ENCODE assay signal across 7 cellular contexts in the genomic region with DNA sequence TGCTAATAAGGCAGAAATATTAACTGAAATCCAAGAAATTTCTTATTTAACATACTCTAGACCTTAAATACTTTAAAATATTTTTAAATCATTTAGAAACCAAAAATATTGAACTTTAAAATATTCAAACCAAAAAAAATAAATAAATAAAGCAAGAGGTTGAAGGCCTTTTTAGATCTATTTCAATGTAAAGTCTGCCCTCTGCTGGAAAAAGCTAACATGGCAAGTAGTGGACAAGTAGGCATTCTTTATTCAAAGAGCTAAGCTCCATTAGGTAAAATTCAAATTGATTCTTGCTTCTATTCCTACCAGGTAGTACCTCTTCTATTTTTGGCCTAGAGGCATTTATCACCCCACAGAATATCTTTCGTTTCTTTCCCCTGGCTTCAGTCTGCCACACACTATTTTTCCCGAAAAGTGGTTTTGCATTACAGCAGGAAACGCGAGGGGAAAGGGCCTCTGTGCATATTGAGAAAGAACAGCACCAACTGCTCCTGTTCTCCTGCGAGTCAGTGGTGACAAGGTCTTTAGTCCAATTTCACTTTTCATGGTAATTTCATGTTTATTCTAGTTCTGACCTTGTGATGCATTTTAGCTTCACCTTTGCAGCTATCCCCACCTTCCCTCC. TPM values are rescaled to one million over a fixed set of nuclear protein-coding genes. Genes with fewer than 3 reads are reported as not detected.
DNase-seq lines count a peak whose midpoint lies in the region; ATAC-seq, FAIRE-seq and TF ChIP-seq lines count a peak whose summit lies in the region.

No MANE protein-coding gene starts in this region.

- TF ChIP-seq RAD21 in GM12878 (IDR thresholded peaks at IDR 0.05; ENCODE audit: insufficient read depth, low read depth, low read length), result peak; percentile 77

- TF ChIP-seq EP300 in GM12878 (IDR thresholded peaks at IDR 0.05; ENCODE audit: borderline replicate concordance in 1 of 2, control insufficient read depth in 1 of 2, low read depth in 2 of 2, low read length in 2 of 2), result no peak

- no peak for FAIRE-seq in GM12878 (lab: Jason Lieb, UNC)
- FAIRE-seq in kidney (lab: Jason Lieb, UNC), result peak; percentile 99

- no peak overlapping the region for H2AFZ ChIP-seq in GM12878 (ENCODE audit: control insufficient read depth, low read depth, low read length)

- SMC1A ChIA-PET in GM12878 (lab: Charles Lee; ENCODE audit: uncharacterized antibody, unreplicated experiment), result interaction anchor here (0.7 to 8.5 kb wide), 30 partner anchors 9 to 1075 kb away, joined by 3 to 84 read pairs (median 4); partner anchors contain the start of gene IFIH1

- RAD21 ChIA-PET in GM12878 (lab: Charles Lee; ENCODE audit: unreplicated experiment), result interaction anchor here (0.6 to 5.5 kb wide), 25 partner anchors 9 to 186 kb away, joined by 3 to 79 read pairs (median 4); partner anchors contain the start of genes GCA, GCG and IFIH1

- ATAC-seq in GM21515 (IDR thresholded peaks at IDR 0.05; ENCODE audit: unreplicated experiment), result peak; percentile 66
- peak; percentile 76 for ATAC-seq in GM12878

- H4K20me1 ChIP-seq in GM12878 (ENCODE audit: control insufficient read depth, insufficient read depth), result no peaks in the 10 kb centered on the region

- BruUV-seq in GM12878 (replicated peaks; lab: Mats Ljungman, UMichigan), result no TSS peak

- in situ Hi-C loops in GM12878 (cut with MboI), result loop anchor here (5.0 kb wide), 2 partner anchors 76 to 146 kb away; partner anchors contain the start of gene GCG

- no peak overlapping the region for H3K4me2 ChIP-seq in GM12878 (ENCODE audit: control insufficient read depth, insufficient read depth)

- no peaks in the 10 kb centered on the region for H3K9me3 ChIP-seq in GM12878 (replicated peaks; ENCODE audit: control insufficient read depth, insufficient read depth, low read length)
- no peaks in the 10 kb centered on the region for H3K9me3 ChIP-seq in kidney (ENCODE audit: control insufficient read depth in 1 of 2, low read length in 2 of 2)

- H3K4me3 ChIP-seq in GM12878, result no peak overlapping the region
- no peak overlapping the region for H3K4me3 ChIP-seq in kidney (ENCODE audit: low read length in 2 of 2)

- H3K9ac ChIP-seq in GM12878 (ENCODE audit: control insufficient read depth, insufficient read depth, low read length) (no peak overlapping the region), kidney (ENCODE audit: low read length in 2 of 2) (no peak overlapping the region)

- H3K27me3 ChIP-seq in GM12878 (replicated peaks in 1 of 2; ENCODE audit: control insufficient read depth in 2 of 2, insufficient read depth in 2 of 2, low read length in 1 of 2), result no peaks in the 10 kb centered on the region

- DNase-seq in EL (peak; percentile 75), Kasumi-1 (lab: John Stamatoyannopoulos, UW) (peak; percentile 88 to 93), RWPE1 (ENCODE audit: low spot score) (peak; percentile 45), GM12878 (ENCODE audit: low read depth, low spot score) (no peak), kidney (no peak)
- DNase-seq in stimulated activated CD4-positive, alpha-beta T cell treated with anti-CD3 and anti-CD28 coated beads, Interleukin-4, amount 100 ng/mL, for 24 hours, result peak; percentile 75

- H3K4me1 ChIP-seq in GM12878 (ENCODE audit: control insufficient read depth, insufficient read depth, low read length) (no peaks in the 10 kb centered on the region), kidney (ENCODE audit: control insufficient read depth in 1 of 2, insufficient read depth in 1 of 2, low read depth in 1 of 2, low read length in 2 of 2) (no peaks in the 10 kb centered on the region)

- POLR2A ChIA-PET in RWPE1 (lab: Yijun Ruan, JAX; ENCODE audit: low non-redundant PET) (no interaction called here), GM12878 (lab: Charles Lee) (interaction anchor here (0.6 to 1.0 kb wide), 4 partner anchors 10 to 32 kb away, joined by 3 to 5 read pairs (median 4); partner anchors contain the start of gene IFIH1)

- H3K27ac ChIP-seq in RWPE1 (no peak overlapping the region), GM12878 (ENCODE audit: control insufficient read depth, insufficient read depth) (no peak overlapping the region), kidney (ENCODE audit: low read depth in 2 of 2, low read length in 2 of 2) (no peak overlapping the region)

- H3K79me2 ChIP-seq in GM12878 (ENCODE audit: control insufficient read depth, insufficient read depth, low read length), result no peaks in the 10 kb centered on the region

- no peak for TF ChIP-seq POLR2A in GM12878 (IDR thresholded peaks at IDR 0.05; ENCODE audit: low read depth, low read length)

- intact Hi-C loops in GM12878 (cut with micrococcal nuclease; ENCODE audit: unreplicated experiment) (loop anchor here (1.0 kb wide), 2 partner anchors 77 to 145 kb away; no protein-coding TSS in a partner anchor), kidney (cut with DNase I) (loop anchor here (5.0 kb wide), 1 partner anchor 76 kb away; no protein-coding TSS in a partner anchor)

- WGBS in GM12878 (ENCODE audit: insufficient coverage, insufficient replicate concordance, low lambda C conversion rate, missing lambda C conversion rate), result 58% methylated on average over 5 of the region's 5 CpGs

- CTCF ChIA-PET in RWPE1 (lab: Yijun Ruan, JAX), result interaction anchor here (0.7 to 4.1 kb wide), 5 partner anchors 15 to 294 kb away, joined by 3 to 57 read pairs (median 3); partner anchors contain the start of gene GCA
- CTCF ChIA-PET in GM12878 (lab: Yijun Ruan, JAX), result interaction anchor here (0.6 to 18.0 kb wide), 42 partner anchors 4 to 711 kb away, joined by 3 to 316 read pairs (median 5); partner anchors contain the start of genes GCA, GCG and IFIH1

- TF ChIP-seq CTCF in RWPE1 (conservative IDR thresholded peaks at IDR 0.05; ENCODE audit: low read depth) (peak; percentile 79), GM12878 (IDR thresholded peaks at IDR 0.05 in 2 of 3, conservative IDR thresholded peaks at IDR 0.05 in 1 of 3; ENCODE audit: control insufficient read depth in 2 of 3, extremely low read depth in 1 of 3, insufficient read depth in 1 of 3, low read depth in 3 of 3, low read length in 3 of 3) (peak; percentile 58 to 73 (median 71)), kidney (IDR thresholded peaks at IDR 0.05; ENCODE audit: borderline replicate concordance, extremely low read depth, insufficient read depth) (peak; percentile 82)

- H3K36me3 ChIP-seq in GM12878 (ENCODE audit: control insufficient read depth in 2 of 2, insufficient read depth in 2 of 2, low read length in 1 of 2), result peaks cover 0 to 29% of the 10 kb centered on the region in 2 experiments; a peak in 2 of 4 replicates
- peaks cover 0 to 3% of the 10 kb centered on the region in 2 donors for H3K36me3 ChIP-seq in kidney (ENCODE audit: control insufficient read depth in 1 of 2, insufficient read depth in 2 of 2, low read length in 2 of 2)

RNA-seq across cellular contexts. Expression of gene IFIH1, which starts 20.4 kb away (rescaled TPM):
- 214 and 225 TPM in 2 replicates for total RNA-seq in GM12878 (2013; cell fraction: nucleolus; rRNA removed)
- total RNA-seq in GM12878 (2014; rRNA removed) (29.2 and 34.0 TPM in 2 replicates), GM12878 (2014; rRNA removed; fragmentation: Illumina TruSeq; extraction: Trizol) (35.8 and 37.9 TPM in 2 replicates), GM12878 (2021) (35.1 and 36.1 TPM in 2 replicates), kidney (21.6 TPM)
- 21.3 TPM for polyA plus RNA-seq in GM12878 (2011; ENCODE audit: low read depth)
- polyA plus RNA-seq in GM12878 (2011; rRNA removed) (37.8 and 58.9 TPM in 2 replicates), GM12878 (2014; fragmentation: Illumina TruSeq; extraction: Trizol) (40.9 and 52.3 TPM in 2 replicates), GM12878 (2014; fragmentation: Nextera tagmentation; extraction: Ambion mirVana) (10 to 100 TPM; 12.5 to 16.4 TPM), GM12878 (2014; rRNA removed) (15.6 and 18.3 TPM in 2 replicates), GM12878 (2016; fragmentation: Nextera tagmentation; extraction: Ambion mirVana) (10 to 100 TPM; 24.9 to 28.4 TPM), kidney (ENCODE audit: insufficient read depth, low read depth, low replicate concordance) (11.3 TPM)
- 15.4 and 19.3 TPM in 2 replicates for polyA plus RNA-seq in GM12878 (2011; cell fraction: cytosol; rRNA removed)
- 60.7 and 68.6 TPM in 2 replicates for polyA plus RNA-seq in GM12878 (2011; cell fraction: nucleus; rRNA removed)
- 26.2 and 45.2 TPM in 2 replicates for polyA plus RNA-seq in GM12878 (2012)
- polyA minus RNA-seq in GM12878 (2011; rRNA and poly(A)+ RNA removed), result 23.4 and 24.0 TPM in 2 replicates
- 13.0 and 13.9 TPM in 2 replicates for polyA minus RNA-seq in GM12878 (2011; cell fraction: cytosol; rRNA and poly(A)+ RNA removed)
- polyA minus RNA-seq in GM12878 (2011; cell fraction: nucleus; rRNA and poly(A)+ RNA removed), result 62.0 and 86.5 TPM in 2 replicates

RNA-seq across cellular contexts. Expression of gene GCA, which starts 45.9 kb away (rescaled TPM):
- 20.9 and 24.6 TPM in 2 replicates for total RNA-seq in GM12878 (2013; cell fraction: nucleolus; rRNA removed)
- total RNA-seq in GM12878 (2014; rRNA removed) (30.1 and 32.7 TPM in 2 replicates), GM12878 (2014; rRNA removed; fragmentation: Illumina TruSeq; extraction: Trizol) (20.6 and 22.8 TPM in 2 replicates), GM12878 (2021) (26.7 and 29.9 TPM in 2 replicates), kidney (45.6 TPM)
- polyA plus RNA-seq in GM12878 (2011; ENCODE audit: low read depth), result 13.6 TPM
- polyA plus RNA-seq in GM12878 (2011; rRNA removed) (55.7 and 69.8 TPM in 2 replicates), GM12878 (2014; fragmentation: Illumina TruSeq; extraction: Trizol) (25.1 and 30.8 TPM in 2 replicates), GM12878 (2014; fragmentation: Nextera tagmentation; extraction: Ambion mirVana) (10 to 100 TPM; 53.5 to 81.9 TPM), GM12878 (2014; rRNA removed) (28.0 and 37.7 TPM in 2 replicates), GM12878 (2016; fragmentation: Nextera tagmentation; extraction: Ambion mirVana) (10 to 100 TPM; 33.9 to 36.0 TPM), kidney (ENCODE audit: insufficient read depth, low read depth, low replicate concordance) (25.3 TPM)
- 20.6 and 24.3 TPM in 2 replicates for polyA plus RNA-seq in GM12878 (2011; cell fraction: cytosol; rRNA removed)
- 18.8 and 26.5 TPM in 2 replicates for polyA plus RNA-seq in GM12878 (2011; cell fraction: nucleus; rRNA removed)
- 19.2 and 20.2 TPM in 2 replicates for polyA plus RNA-seq in GM12878 (2012)
- polyA minus RNA-seq in GM12878 (2011; rRNA and poly(A)+ RNA removed), result 19.4 and 30.1 TPM in 2 replicates
- 16.1 and 16.2 TPM in 2 replicates for polyA minus RNA-seq in GM12878 (2011; cell fraction: cytosol; rRNA and poly(A)+ RNA removed)
- 11.0 and 15.9 TPM in 2 replicates for polyA minus RNA-seq in GM12878 (2011; cell fraction: nucleus; rRNA and poly(A)+ RNA removed)

RNA-seq across cellular contexts. Expression of gene FAP, which starts 54.8 kb away (rescaled TPM):
- 0.46 TPM in 1 of 2 replicates, not detected in the other for total RNA-seq in GM12878 (2013; cell fraction: nucleolus; rRNA removed)
- 0.33 TPM in 1 of 2 replicates, not detected in the other for total RNA-seq in GM12878 (2014; rRNA removed)
- total RNA-seq in GM12878 (2014; rRNA removed; fragmentation: Illumina TruSeq; extraction: Trizol), result not detected in 2 replicates
- total RNA-seq in GM12878 (2021), result not detected in 2 replicates
- not detected for polyA plus RNA-seq in GM12878 (2011; ENCODE audit: low read depth)
- 0.16 and 0.22 TPM in 2 replicates for polyA plus RNA-seq in GM12878 (2011; rRNA removed)
- polyA plus RNA-seq in GM12878 (2011; cell fraction: cytosol; rRNA removed), result 0.17 TPM in 1 of 2 replicates, not detected in the other
- 0.70 and 1.1 TPM in 2 replicates for polyA plus RNA-seq in GM12878 (2011; cell fraction: nucleus; rRNA removed)
- polyA plus RNA-seq in GM12878 (2012), result not detected in 2 replicates
- polyA plus RNA-seq in GM12878 (2014; fragmentation: Illumina TruSeq; extraction: Trizol), result not detected in 2 replicates
- not detected for polyA plus RNA-seq in GM12878 (2014; fragmentation: Nextera tagmentation; extraction: Ambion mirVana)
- not detected in 2 replicates for polyA plus RNA-seq in GM12878 (2014; rRNA removed)
- not detected for polyA plus RNA-seq in GM12878 (2016; fragmentation: Nextera tagmentation; extraction: Ambion mirVana)
- 0.26 TPM in 1 of 2 replicates, not detected in the other for polyA minus RNA-seq in GM12878 (2011; rRNA and poly(A)+ RNA removed)
- polyA minus RNA-seq in GM12878 (2011; cell fraction: cytosol; rRNA and poly(A)+ RNA removed), result not detected in 2 replicates
- 1.3 and 1.8 TPM in 2 replicates for polyA minus RNA-seq in GM12878 (2011; cell fraction: nucleus; rRNA and poly(A)+ RNA removed)
- total RNA-seq in kidney, result 3.3 TPM
- polyA plus RNA-seq in kidney (ENCODE audit: insufficient read depth, low read depth, low replicate concordance), result 0.45 TPM

Comparison
In these comparisons a context has a peak if more than half of its experiments do, and no peak if none do; other contexts are left out.
1. DNase-seq: peak in EL (single experiment), Kasumi-1 (2 of 2), RWPE1 (single experiment) and stimulated activated CD4-positive, alpha-beta T cell treated with anti-CD3 and anti-CD28 coated beads, Interleukin-4, amount 100 ng/mL, for 24 hours (single experiment); none in GM12878 (single experiment) and kidney (single experiment).
2. Peak in every context shown above with its lines, with median percentiles within 50 percentile points of each other: CTCF ChIP-seq.